23 cellular contexts compared by ENCODE assay signal in the genomic region with DNA sequence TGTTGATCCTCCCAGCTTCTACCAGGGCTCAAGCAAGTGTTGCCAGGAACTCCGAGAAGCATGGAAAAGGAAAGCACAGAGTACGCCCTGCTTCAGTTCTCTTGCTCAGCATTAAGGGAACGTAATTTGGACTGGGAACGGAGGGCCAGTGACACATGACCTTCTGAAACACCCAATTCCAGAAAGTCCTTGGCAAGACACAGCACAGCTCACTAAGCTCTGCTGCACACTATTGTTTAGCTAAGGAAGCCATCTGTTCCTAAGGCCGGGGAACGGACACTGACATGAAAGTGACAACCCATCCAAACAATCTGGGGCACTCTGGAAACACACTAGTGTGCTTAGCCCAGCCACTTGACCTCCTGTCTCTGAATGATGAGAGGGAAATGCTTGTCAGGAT. TPM values are rescaled to one million over a fixed set of nuclear protein-coding genes. Genes with fewer than 3 reads are reported as not detected.
DNase-seq lines count a peak whose midpoint lies in the region; ATAC-seq and TF ChIP-seq lines count a peak whose summit lies in the region.
"Had no signal": no experiment of that assay in that cellular context is flagged by ENCODE, and none has a peak within 500 bp of the region (broad histone marks: within the 10 kb centered on the region; RNA-seq: fewer than 3 reads in every experiment).

No MANE protein-coding gene starts in this region.

- H3K27me3 ChIP-seq in tibial artery = peaks cover 0 to 2% of the 10 kb centered on the region in 2 donors
- H3K27me3 ChIP-seq in neural progenitor cell = no peaks in the 10 kb centered on the region
- H3K27me3 ChIP-seq: SJCRH30, vagina had no signal

- H3K4me3 Mint-ChIP-seq in neural progenitor cell = no peak overlapping the region
- H3K4me3 Mint-ChIP-seq: activated B cell treated with CpG ODN at 0.5 μM for 24 hours; activated CD4-positive, alpha-beta memory T cell treated with anti-CD3 and anti-CD28 coated beads, Interleukin-2, amount 10 ng/mL, durations not matched to agents 7 days and 5 days; activated T-cell treated with anti-CD3 and anti-CD28 coated beads, Interleukin-2, amount 50 U/mL, for 4 hours; mesothelial cell of epicardium had no signal

- H3K4me2 ChIP-seq in neural progenitor cell = no peak overlapping the region
- H3K4me2 ChIP-seq: KMS-11 had no signal

- peaks cover 22% of the 10 kb centered on the region for H3K27me3 Mint-ChIP-seq in neural progenitor cell (ENCODE audit: insufficient read depth, low read depth)

- peaks cover 4% of the 10 kb centered on the region for H3F3A ChIP-seq in neural progenitor cell (ENCODE audit: low read depth)

- H3K36me3 ChIP-seq in tibial artery (no peaks in the 10 kb centered on the region), neural progenitor cell (no peaks in the 10 kb centered on the region)
- H3K36me3 ChIP-seq: SJCRH30, vagina had no signal

- peak; percentile 82 for ATAC-seq in Right ventricle myocardium inferior
- ATAC-seq: activated naive CD4-positive, alpha-beta T cell treated with anti-CD3 and anti-CD28 coated beads, Interleukin-2, amount 50 U/mL, for 72 hours; activated T-cell treated with anti-CD3 and anti-CD28 coated beads, Interleukin-2, amount 50 U/mL, for 4 hours; HCT116 had no signal

- H3K4me3 ChIP-seq in tibial artery = no peak overlapping the region
- H3K4me3 ChIP-seq in neural progenitor cell = no peak overlapping the region
- H3K4me3 ChIP-seq: SJCRH30, vagina had no signal

- no peaks in the 10 kb centered on the region for H4K20me1 ChIP-seq in neural progenitor cell (ENCODE audit: low read depth)

- no peaks in the 10 kb centered on the region for H3K36me3 Mint-ChIP-seq in neural progenitor cell
- H3K36me3 Mint-ChIP-seq: activated naive CD4-positive, alpha-beta T cell treated with anti-CD3 and anti-CD28 coated beads, Interleukin-2, amount 50 U/mL, for 72 hours; mesothelial cell of epicardium had no signal

- TF ChIP-seq CTCF in tibial artery (IDR thresholded peaks at IDR 0.05) (no peak), neural progenitor cell (IDR thresholded peaks at IDR 0.05) (no peak)

- no peak overlapping the region for H3K9ac ChIP-seq in neural progenitor cell
- H3K9ac ChIP-seq: KMS-11 had no signal

- DNase-seq in cerebellar cortex (ENCODE audit: low spot score) = peak; percentile 69
- DNase-seq in Right ventricle myocardium inferior (ENCODE audit: missing footprints) = no peak
- DNase-seq in lung microvascular endothelial cell (ENCODE audit: low read depth in 2 of 2) = peak; percentile 24 to 28
- DNase-seq in tibial artery = peak; percentile 54 to 74
- no peak for DNase-seq in DMS 273 treated with DMSO at 0.1 percent for 48 hours (lab: John Stamatoyannopoulos, UW)
- no peak for DNase-seq in neural progenitor cell (ENCODE audit: low spot score)
- DNase-seq in NCI-H748 treated with DMSO at 0.1 percent for 48 hours (lab: John Stamatoyannopoulos, UW) = no peak
- DNase-seq: activated B cell treated with CpG ODN at 0.5 μM for 24 hours; activated CD4-positive, alpha-beta memory T cell treated with anti-CD3 and anti-CD28 coated beads, Interleukin-2, amount 10 ng/mL, durations not matched to agents 7 days and 5 days; activated T-cell treated with anti-CD3 and anti-CD28 coated beads, Interleukin-2, amount 50 U/mL, for 4 hours; AML-193; NCI-H2081; NCI-H526 treated with DMSO at 0.1 percent for 48 hours; OCI-M1; SJCRH30; stimulated activated naive CD4-positive, alpha-beta T cell treated with Interleukin-2 at 50 U/mL for 16 hours; T-helper 2 cell had no signal

- H3K27ac ChIP-seq in tibial artery (no peak overlapping the region), neural progenitor cell (no peak overlapping the region)
- H3K27ac ChIP-seq: epithelial cell of prostate, KMS-11, SJCRH30, vagina had no signal

- no peaks in the 10 kb centered on the region for H3K4me1 ChIP-seq in tibial artery
- H3K4me1 ChIP-seq in neural progenitor cell = peaks cover 27% of the 10 kb centered on the region
- H3K4me1 ChIP-seq: vagina had no signal

- H3K4me1 Mint-ChIP-seq in neural progenitor cell = peaks cover 25% of the 10 kb centered on the region
- H3K4me1 Mint-ChIP-seq: activated B cell treated with CpG ODN at 0.5 μM for 24 hours; activated CD4-positive, alpha-beta memory T cell treated with anti-CD3 and anti-CD28 coated beads, Interleukin-2, amount 10 ng/mL, durations not matched to agents 7 days and 5 days had no signal

- no peak overlapping the region for H2AFZ ChIP-seq in neural progenitor cell (replicated peaks)

- no peak overlapping the region for H3K27ac Mint-ChIP-seq in neural progenitor cell
- H3K27ac Mint-ChIP-seq: activated B cell treated with CpG ODN at 0.5 μM for 24 hours; activated CD4-positive, alpha-beta memory T cell treated with anti-CD3 and anti-CD28 coated beads, Interleukin-2, amount 10 ng/mL, durations not matched to agents 7 days and 5 days; activated naive CD4-positive, alpha-beta T cell treated with anti-CD3 and anti-CD28 coated beads, Interleukin-2, amount 50 U/mL, for 72 hours; mesothelial cell of epicardium had no signal

- H3K9me3 Mint-ChIP-seq in neural progenitor cell = no peaks in the 10 kb centered on the region
- H3K9me3 Mint-ChIP-seq: activated B cell treated with CpG ODN at 0.5 μM for 24 hours; activated CD4-positive, alpha-beta memory T cell treated with anti-CD3 and anti-CD28 coated beads, Interleukin-2, amount 10 ng/mL, durations not matched to agents 7 days and 5 days; activated naive CD4-positive, alpha-beta T cell treated with anti-CD3 and anti-CD28 coated beads, Interleukin-2, amount 50 U/mL, for 72 hours; activated T-cell treated with anti-CD3 and anti-CD28 coated beads, Interleukin-2, amount 50 U/mL, for 4 hours; mesothelial cell of epicardium had no signal

- H3K79me2 ChIP-seq in neural progenitor cell (ENCODE audit: low read depth) = no peaks in the 10 kb centered on the region

- H3K9me3 ChIP-seq in tibial artery (no peaks in the 10 kb centered on the region), neural progenitor cell (ENCODE audit: low read depth) (no peaks in the 10 kb centered on the region)
- H3K9me3 ChIP-seq: SJCRH30, vagina had no signal

- intact Hi-C loops in Right ventricle myocardium inferior (cut with DNase I) (loop anchor here (5.0 kb wide), 1 partner anchor 36 kb away; no protein-coding TSS in a partner anchor), tibial artery (cut with DNase I; ENCODE audit: low total_unique reads) (no loop called here)

RNA-seq across cellular contexts. Expression of gene NXT1, which starts 56.9 kb away (rescaled TPM):
- 6.5 TPM for total RNA-seq in Right ventricle myocardium inferior
- 20.5 and 29.4 TPM in 2 replicates for total RNA-seq in lung microvascular endothelial cell
- 14.6 and 32.4 TPM in 2 replicates for total RNA-seq in neural progenitor cell (ENCODE audit: low replicate concordance)

Comparison
In these comparisons a context has a peak if more than half of its experiments do, and no peak if none do; other contexts are left out.
1. DNase-seq: peak in cerebellar cortex (single experiment), lung microvascular endothelial cell (2 of 2) and tibial artery (2 of 2); none in Right ventricle myocardium inferior (single experiment), DMS 273 treated with DMSO at 0.1 percent for 48 hours (single experiment), neural progenitor cell (single experiment) and NCI-H748 treated with DMSO at 0.1 percent for 48 hours (single experiment).